2 cellular contexts compared by ENCODE assay signal in the genomic region with DNA sequence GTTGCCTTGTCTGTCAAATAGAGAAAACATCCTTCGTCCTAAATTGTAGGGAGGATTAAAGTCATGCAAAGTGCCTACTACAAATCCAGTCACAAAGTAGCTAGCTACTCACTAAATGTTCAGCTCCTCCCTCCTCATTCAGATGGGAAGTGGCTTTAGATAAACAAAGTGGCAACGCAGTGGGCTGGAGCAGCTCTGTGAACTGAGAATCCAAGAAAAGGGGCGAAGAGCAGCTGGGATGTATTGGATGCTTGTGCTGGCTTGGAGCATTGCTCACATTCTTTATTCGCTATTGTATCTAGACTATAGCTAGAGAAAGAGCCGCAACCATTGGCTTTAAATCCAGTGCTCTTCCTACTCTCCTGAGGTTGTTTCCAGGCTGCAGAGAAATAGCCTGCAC.
A peak's percentile ranks its signal among the peaks of the same experiment; 100 is the strongest.
TF ChIP-seq lines count a peak whose summit lies in the region.

No MANE protein-coding gene starts in this region.

TF ChIP-seq in GM23338, 12 proteins besides CTCF, POLR2A, EP300 and RAD21:
- 0 out of 2 replicates have a peak, but pooled peaks have one; percentile 46 for TF ChIP-seq POLR2AphosphoS5 (IDR thresholded peaks at IDR 0.05; ENCODE audit: low read depth)
- TF ChIP-seq NANOG (IDR thresholded peaks at IDR 0.05; ENCODE audit: borderline replicate concordance), result no peak

TF ChIP-seq in HEK293T, 16 proteins besides CTCF, POLR2A, EP300 and RAD21:
- no peak for TF ChIP-seq FOXM1 (IDR thresholded peaks at IDR 0.05; ENCODE audit: borderline replicate concordance)
- no peak for TF ChIP-seq NFRKB (IDR thresholded peaks at IDR 0.05)
- TF ChIP-seq, protein P1, sequence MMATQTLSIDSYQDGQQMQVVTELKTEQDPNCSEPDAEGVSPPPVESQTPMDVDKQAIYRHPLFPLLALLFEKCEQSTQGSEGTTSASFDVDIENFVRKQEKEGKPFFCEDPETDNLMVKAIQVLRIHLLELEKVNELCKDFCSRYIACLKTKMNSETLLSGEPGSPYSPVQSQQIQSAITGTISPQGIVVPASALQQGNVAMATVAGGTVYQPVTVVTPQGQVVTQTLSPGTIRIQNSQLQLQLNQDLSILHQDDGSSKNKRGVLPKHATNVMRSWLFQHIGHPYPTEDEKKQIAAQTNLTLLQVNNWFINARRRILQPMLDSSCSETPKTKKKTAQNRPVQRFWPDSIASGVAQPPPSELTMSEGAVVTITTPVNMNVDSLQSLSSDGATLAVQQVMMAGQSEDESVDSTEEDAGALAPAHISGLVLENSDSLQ (IDR thresholded peaks at IDR 0.05), result no peak
- TF ChIP-seq SP1 (IDR thresholded peaks at IDR 0.05), result no peak
- TF ChIP-seq ELF4 (IDR thresholded peaks at IDR 0.05), result no peak
- TF ChIP-seq FOXA1 (IDR thresholded peaks at IDR 0.05), result no peak
- TF ChIP-seq CTBP1 (IDR thresholded peaks at IDR 0.05; ENCODE audit: borderline replicate concordance), result no peak
- no peak for TF ChIP-seq LEF1 (IDR thresholded peaks at IDR 0.05; ENCODE audit: borderline replicate concordance)
- no peak for TF ChIP-seq ARNT (IDR thresholded peaks at IDR 0.05)
- no peak for TF ChIP-seq ZNF384 (IDR thresholded peaks at IDR 0.05)
- TF ChIP-seq FOXK2 (IDR thresholded peaks at IDR 0.05), result no peak
TF ChIP-seq in HEK293T: peak in this region for 0.
